In genomic region chr14:76954371-76954770, GRCh38 we compare ENCODE assay signal across 9 cellular contexts.
DNase-seq lines count a peak whose midpoint lies in the region; ATAC-seq and TF ChIP-seq lines count a peak whose summit lies in the region.
"Had no signal": no experiment of that assay in that cellular context is flagged by ENCODE, and none has a peak within 500 bp of the region (broad histone marks: within the 10 kb centered on the region; RNA-seq: fewer than 3 reads in every experiment).

No MANE protein-coding gene starts in this region.

- DNase-seq in IMR-90 (no peak), left lung (no peak), NCI-H2029 (lab: John Stamatoyannopoulos, UW) (no peak), GM20000 (ENCODE audit: low spot score) (no peak), T-helper 9 cell (no peak)
- DNase-seq: NCI-H524 treated with DMSO at 0.1 percent for 48 hours had no signal

- H3K9me3 Mint-ChIP-seq in activated naive CD8-positive, alpha-beta T cell (ENCODE audit: low read depth), result no peaks in the 10 kb centered on the region
- no peaks in the 10 kb centered on the region for H3K9me3 Mint-ChIP-seq in stimulated activated memory B cell treated with anti-CD40 and anti-IgM and Interleukin-4, amounts not matched to agents 10 μg/mL and 1 μg/mL and 100 μg/mL, for 72 hours

- H3K4me3 ChIP-seq in IMR-90 (ENCODE audit: insufficient read depth, low read depth, low read length), result no peak overlapping the region
- H3K4me3 ChIP-seq in left lung, result no peak overlapping the region

- peak overlapping the region; percentile 96 for H3K4ac ChIP-seq in IMR-90 (ENCODE audit: low read depth, low read length)

- H3K27me3 ChIP-seq in IMR-90 (ENCODE audit: control insufficient read depth, insufficient read depth, low read length) (no peaks in the 10 kb centered on the region), left lung (no peaks in the 10 kb centered on the region)

- TF ChIP-seq RAD21 in IMR-90 (IDR thresholded peaks at IDR 0.05; ENCODE audit: low read length), result no peak

- dilution Hi-C loops in IMR-90 (cut with HindIII; ENCODE audit: low sequenced_read_pairs, unreplicated experiment), result no loop called here

- H4K5ac ChIP-seq in IMR-90 (ENCODE audit: low read depth, low read length), result peak overlapping the region; percentile 85; the same call in 1 of the 2 replicates

- H3K36me3 ChIP-seq in IMR-90 (ENCODE audit: control insufficient read depth, insufficient read depth, low read length) (no peaks in the 10 kb centered on the region), left lung (no peaks in the 10 kb centered on the region)

- no peak overlapping the region for H3K18ac ChIP-seq in IMR-90 (ENCODE audit: low read depth, low read length)

- peaks cover 48% of the 10 kb centered on the region for H3K4me1 Mint-ChIP-seq in activated naive CD8-positive, alpha-beta T cell (ENCODE audit: low read depth)
- H3K4me1 Mint-ChIP-seq in stimulated activated memory B cell treated with anti-CD40 and anti-IgM and Interleukin-4, amounts not matched to agents 10 μg/mL and 1 μg/mL and 100 μg/mL, for 72 hours, result peaks cover 62% of the 10 kb centered on the region

- WGBS in IMR-90 (ENCODE audit: extremely low coverage in 2 of 2, insufficient read length in 1 of 2), 2 experiments, result no CpG with 5 or more reads among the region's 3 CpGs

- peak overlapping the region; percentile 59 for H4K91ac ChIP-seq in IMR-90 (ENCODE audit: insufficient read depth, low read depth, low read length)

- H4K8ac ChIP-seq in IMR-90 (ENCODE audit: low read depth in 2 of 2, low read length in 2 of 2), result peak overlapping the region; percentile 41 to 87; a peak in 3 of 4 replicates

- H2BK15ac ChIP-seq in IMR-90 (ENCODE audit: low read depth, low read length), result peak overlapping the region; percentile 87; the same call in 2 of the 3 replicates

- no peak overlapping the region for H3K4me2 ChIP-seq in IMR-90 (ENCODE audit: low read depth, low read length)

- peak overlapping the region; percentile 76 for H3K23ac ChIP-seq in IMR-90 (ENCODE audit: low read depth, low read length)

- H3K36me3 Mint-ChIP-seq in activated naive CD8-positive, alpha-beta T cell, result no peaks in the 10 kb centered on the region
- H3K36me3 Mint-ChIP-seq in stimulated activated memory B cell treated with anti-CD40 and anti-IgM and Interleukin-4, amounts not matched to agents 10 μg/mL and 1 μg/mL and 100 μg/mL, for 72 hours, result no peaks in the 10 kb centered on the region

- no peaks in the 10 kb centered on the region for H3K27me3 Mint-ChIP-seq in activated naive CD8-positive, alpha-beta T cell
- no peaks in the 10 kb centered on the region for H3K27me3 Mint-ChIP-seq in stimulated activated memory B cell treated with anti-CD40 and anti-IgM and Interleukin-4, amounts not matched to agents 10 μg/mL and 1 μg/mL and 100 μg/mL, for 72 hours

- H3K14ac ChIP-seq in IMR-90 (replicated peaks; ENCODE audit: low read depth, low read length), result peak overlapping the region; percentile 91

- H2AK9ac ChIP-seq in IMR-90 (replicated peaks; ENCODE audit: low read depth, low read length, poor library complexity), result peak overlapping the region; percentile 48

- H2AK5ac ChIP-seq in IMR-90 (ENCODE audit: low read depth, low read length), result peak overlapping the region; percentile 90

- ATAC-seq in IMR-90 (ENCODE audit: low read depth), result no peak
- ATAC-seq in left lung, result no peak
- ATAC-seq in stimulated activated memory B cell treated with anti-CD40 and anti-IgM and Interleukin-4, amounts not matched to agents 10 μg/mL and 1 μg/mL and 100 μg/mL, for 72 hours, result no peak
- no peak for ATAC-seq in HG03196 (IDR thresholded peaks at IDR 0.05; ENCODE audit: unreplicated experiment)

- H2AFZ ChIP-seq in IMR-90 (replicated peaks; ENCODE audit: low read length, poor library complexity), result no peak overlapping the region

- H3K9ac ChIP-seq in IMR-90 (ENCODE audit: low read depth, low read length), result peak overlapping the region; percentile 53; the same call in 1 of the 2 replicates

- peak overlapping the region; percentile 94 for H2BK120ac ChIP-seq in IMR-90 (ENCODE audit: low read depth, low read length)

- TF ChIP-seq POLR2A in IMR-90 (IDR thresholded peaks at IDR 0.05; ENCODE audit: low read depth, low read length), result no peak

- POLR2A ChIA-PET in IMR-90 (lab: Charles Lee; ENCODE audit: unreplicated experiment), result no interaction called here

- no peak overlapping the region; the same call in 1 of the 2 replicates for H3K56ac ChIP-seq in IMR-90 (ENCODE audit: extremely low read depth, insufficient read depth, low read length)

- in situ Hi-C loops in IMR-90 (cut with MboI; ENCODE audit: low sequenced_read_pairs), result no loop called here

- peaks cover 15% of the 10 kb centered on the region for H3K9me1 ChIP-seq in IMR-90 (ENCODE audit: insufficient read depth, low read length)

- CTCF ChIA-PET in IMR-90 (lab: Yijun Ruan, JAX), result interaction anchor here (2.0 kb wide), 1 partner anchor 100 kb away, joined by 7 read pairs; no protein-coding TSS in a partner anchor

- H3K4me3 Mint-ChIP-seq in activated naive CD8-positive, alpha-beta T cell, result no peak overlapping the region
- no peak overlapping the region for H3K4me3 Mint-ChIP-seq in stimulated activated memory B cell treated with anti-CD40 and anti-IgM and Interleukin-4, amounts not matched to agents 10 μg/mL and 1 μg/mL and 100 μg/mL, for 72 hours

- no peaks in the 10 kb centered on the region for H4K20me1 ChIP-seq in IMR-90 (ENCODE audit: insufficient read depth, low read length)

- no peak for TF ChIP-seq CTCF in IMR-90 (conservative IDR thresholded peaks at IDR 0.05; ENCODE audit: low read depth, low read length)
- no peak for TF ChIP-seq CTCF in left lung (IDR thresholded peaks at IDR 0.05)
- no peak for TF ChIP-seq CTCF in GM20000 (IDR thresholded peaks at IDR 0.05; ENCODE audit: extremely low read depth, missing control alignments)

- BruUV-seq in IMR-90 (replicated peaks; lab: Mats Ljungman, UMichigan), result no TSS peak

- H3K79me1 ChIP-seq in IMR-90 (ENCODE audit: low read depth in 1 of 2, low read length in 2 of 2), result peaks cover 3 to 29% of the 10 kb centered on the region in 2 experiments; a peak in 2 of 4 replicates

- peak overlapping the region; percentile 78 for H2BK5ac ChIP-seq in IMR-90 (ENCODE audit: low read depth, low read length, poor library complexity, severe bottlenecking)

- intact Hi-C loops in IMR-90 (cut with micrococcal nuclease) (no loop called here), left lung (cut with DNase I) (no loop called here)

- peaks cover 39% of the 10 kb centered on the region for H3K4me1 ChIP-seq in IMR-90 (ENCODE audit: control insufficient read depth, insufficient read depth, low read length)
- peaks cover 39 to 89% of the 10 kb centered on the region in 2 donors for H3K4me1 ChIP-seq in left lung

- peak overlapping the region; percentile 91 for H2BK20ac ChIP-seq in IMR-90 (ENCODE audit: low read depth, low read length)

- H3K27ac ChIP-seq in IMR-90 (ENCODE audit: insufficient read depth, low read length) (peak overlapping the region; percentile 91; the same call in 1 of the 2 replicates), left lung (peak overlapping the region; percentile 95 to 99)

- H3K27ac Mint-ChIP-seq in activated naive CD8-positive, alpha-beta T cell, result peak overlapping the region; percentile 95
- peak overlapping the region; percentile 89 for H3K27ac Mint-ChIP-seq in stimulated activated memory B cell treated with anti-CD40 and anti-IgM and Interleukin-4, amounts not matched to agents 10 μg/mL and 1 μg/mL and 100 μg/mL, for 72 hours

- H3K9me3 ChIP-seq in IMR-90 (ENCODE audit: control insufficient read depth, insufficient read depth, low read length) (no peaks in the 10 kb centered on the region), left lung (no peaks in the 10 kb centered on the region)

TF ChIP-seq in IMR-90, 13 proteins besides CTCF, POLR2A, EP300 and RAD21:
- TF ChIP-seq FOS (IDR thresholded peaks at IDR 0.05; ENCODE audit: low read depth, low read length), result no peak
